ENCODE assay signal across 1 cellular context in genomic region chr15:99863527-99864198, GRCh38.
TF ChIP-seq lines count a peak whose summit lies in the region.

No MANE protein-coding gene starts in this region.

TF ChIP-seq in HepG2, 621 proteins besides CTCF, POLR2A, EP300 and RAD21 (continued from another document):
- TF ChIP-seq HNF4A (CRISPR knock-in tag; IDR thresholded peaks at IDR 0.05): peak; percentile 53
